Comparison of ENCODE assay signal across 12 cellular contexts in genomic region chrX:141220342-141221008, GRCh38. TPM values are rescaled to one million over a fixed set of nuclear protein-coding genes. Genes with fewer than 3 reads are reported as not detected.
DNase-seq lines count a peak whose midpoint lies in the region; ATAC-seq and TF ChIP-seq lines count a peak whose summit lies in the region.
"Had no signal": no experiment of that assay in that cellular context is flagged by ENCODE, and none has a peak within 500 bp of the region (broad histone marks: within the 10 kb centered on the region; RNA-seq: fewer than 3 reads in every experiment).

No MANE protein-coding gene starts in this region.

- H3K36me3 ChIP-seq in brain microvascular endothelial cell (replicated peaks) (no peaks in the 10 kb centered on the region), kidney epithelial cell (ENCODE audit: control insufficient read depth, insufficient read depth, low read length) (no peaks in the 10 kb centered on the region), upper lobe of left lung (no peaks in the 10 kb centered on the region)
- H3K36me3 ChIP-seq: BLaER1 had no signal

- peaks cover 0 to 3% (median 0%) of the 10 kb centered on the region in 4 donors for H3K9me3 ChIP-seq in upper lobe of left lung
- H3K9me3 ChIP-seq: BLaER1 had no signal

- no peak for ATAC-seq in upper lobe of left lung (ENCODE audit: low FRiP score in 2 of 2)
- ATAC-seq: activated CD8-positive, alpha-beta T cell treated with anti-CD3 and anti-CD28 coated beads, Interleukin-2, amount 10 ng/mL, durations not matched to agents 7 days and 5 days; activated naive CD4-positive, alpha-beta T cell treated with anti-CD3 and anti-CD28 coated beads, Interleukin-2, amount 50 U/mL, for 72 hours had no signal

- TF ChIP-seq CTCF in brain microvascular endothelial cell (IDR thresholded peaks at IDR 0.05; ENCODE audit: low read depth, low read length, missing control alignments) (no peak), kidney epithelial cell (IDR thresholded peaks at IDR 0.05; ENCODE audit: insufficient read depth, low read length, poor library complexity, severe bottlenecking) (no peak), upper lobe of left lung (IDR thresholded peaks at IDR 0.05) (no peak)

- DNase-seq in AG08395 (ENCODE audit: low spot score): peak; percentile 59
- peak; percentile 25 to 51 for DNase-seq in Kasumi-1 (lab: John Stamatoyannopoulos, UW)
- DNase-seq in brain microvascular endothelial cell: peak; percentile 24
- peak; percentile 69 for DNase-seq in kidney epithelial cell (ENCODE audit: low read depth)
- no peak for DNase-seq in upper lobe of left lung
- no peak for DNase-seq in OCI-M2 (lab: John Stamatoyannopoulos, UW; ENCODE audit: unreplicated experiment)
- DNase-seq in NCI-H1417 (lab: John Stamatoyannopoulos, UW): no peak
- DNase-seq in effector CD4-positive, alpha-beta T cell: no peak
- DNase-seq: activated CD8-positive, alpha-beta T cell treated with anti-CD3 and anti-CD28 coated beads, Interleukin-2, amount 10 ng/mL, durations not matched to agents 7 days and 5 days had no signal

- no peak for TF ChIP-seq EP300 in upper lobe of left lung (IDR thresholded peaks at IDR 0.05)

- H3K4me1 ChIP-seq in upper lobe of left lung: no peaks in the 10 kb centered on the region
- H3K4me1 ChIP-seq: BLaER1 had no signal

- in situ Hi-C loops in brain microvascular endothelial cell (cut with HindIII; ENCODE audit: low pct_ligation_motif_present, low sequenced_read_pairs): no loop called here

- H3K27ac ChIP-seq in brain microvascular endothelial cell (no peak overlapping the region), upper lobe of left lung (no peak overlapping the region)
- H3K27ac ChIP-seq: BLaER1 had no signal

- WGBS in upper lobe of left lung, 2 donors: 56 to 62% methylated on average over 3 of the region's 3 CpGs

- no peak overlapping the region for H3K4me3 ChIP-seq in brain microvascular endothelial cell (ENCODE audit: low read depth, low read length)
- H3K4me3 ChIP-seq in kidney epithelial cell (ENCODE audit: low read depth, low read length): no peak overlapping the region
- H3K4me3 ChIP-seq in upper lobe of left lung: no peak overlapping the region
- H3K4me3 ChIP-seq: BLaER1 had no signal

- no peaks in the 10 kb centered on the region for H3K27me3 ChIP-seq in brain microvascular endothelial cell (replicated peaks)
- H3K27me3 ChIP-seq in kidney epithelial cell (ENCODE audit: control insufficient read depth, insufficient read depth, low read length): no peaks in the 10 kb centered on the region
- H3K27me3 ChIP-seq in upper lobe of left lung: no peaks in the 10 kb centered on the region

- no peak for TF ChIP-seq POLR2A in upper lobe of left lung (IDR thresholded peaks at IDR 0.05)

RNA-seq across cellular contexts. Expression of gene SPANXC, which starts 21.8 kb away (rescaled TPM):
- total RNA-seq in kidney epithelial cell: not detected in 2 replicates
- total RNA-seq in upper lobe of left lung: not detected
- total RNA-seq: activated CD8-positive, alpha-beta T cell treated with anti-CD3 and anti-CD28 coated beads, Interleukin-2, amount 10 ng/mL, durations not matched to agents 7 days and 5 days; activated naive CD4-positive, alpha-beta T cell treated with anti-CD3 and anti-CD28 coated beads, Interleukin-2, amount 50 U/mL, for 72 hours; skeletal muscle tissue had no signal

RNA-seq across cellular contexts. Expression of gene LDOC1, which starts 43.5 kb away (rescaled TPM):
- 6.6 and 9.9 TPM in 2 replicates for total RNA-seq in kidney epithelial cell
- total RNA-seq in upper lobe of left lung: 10 to 100 TPM in 2 of 6 donors, 1 to 10 TPM in 4; 3.1 to 18.8 (median 5.9) TPM

Comparison
In these comparisons a context has a peak if more than half of its experiments do, and no peak if none do; other contexts are left out.
1. DNase-seq: peak in AG08395 (single experiment), Kasumi-1 (2 of 2), brain microvascular endothelial cell (single experiment) and kidney epithelial cell (single experiment); none in upper lobe of left lung (0 of 2), OCI-M2 (single experiment), NCI-H1417 (0 of 3) and effector CD4-positive, alpha-beta T cell (single experiment).